In genomic region chr16:27401768-27402568, GRCh38 we compare ENCODE assay signal across 8 cellular contexts. TPM values are rescaled to one million over a fixed set of nuclear protein-coding genes. Genes with fewer than 3 reads are reported as not detected.
DNase-seq lines count a peak whose midpoint lies in the region; ATAC-seq and TF ChIP-seq lines count a peak whose summit lies in the region.

Gene IL21R (plus strand): TSS chr16:27402174. CDS start chr16:27430072, 27,898 bp downstream.

- H3K4me3 ChIP-seq in BJ (ENCODE audit: low read depth, low read length) = no peak within 1 kb of the TSS

- DNase-seq in BJ (ENCODE audit: low read depth) (peak; percentile 26), SKM-1 (lab: John Stamatoyannopoulos, UW; ENCODE audit: unreplicated experiment) (peak; percentile 68), kidney glomerular epithelial cell (lab: John Stamatoyannopoulos, UW) (peak; percentile 33), DMS114 treated with DMSO at 0.1 percent for 48 hours (lab: John Stamatoyannopoulos, UW; ENCODE audit: unreplicated experiment) (no peak)
- peak; percentile 83 for DNase-seq in activated naive CD4-positive, alpha-beta T cell treated with Interleukin-2 at 50 U/mL for 16 hours
- DNase-seq in stimulated activated CD8-positive, alpha-beta memory T cell treated with anti-CD3 and anti-CD28 coated beads, Interleukin-15, amount 100 ng/mL, for 4 hours (ENCODE audit: low read depth in 2 of 2) = peak; percentile 83 to 84

- CTCF ChIA-PET in BJ (lab: Yijun Ruan, JAX) = interaction anchor here (1.0 kb wide), 1 partner anchor 259 kb away, joined by 3 read pairs; no protein-coding TSS in a partner anchor

- ATAC-seq in GM19328 (IDR thresholded peaks at IDR 0.05; ENCODE audit: unreplicated experiment) = peak; percentile 61
- peak; percentile 45 for ATAC-seq in HG03378 (IDR thresholded peaks at IDR 0.05; ENCODE audit: unreplicated experiment)

- POLR2A ChIA-PET in BJ (lab: Charles Lee) = interaction anchor here (0.5 to 0.6 kb wide), 2 partner anchors 62 to 1217 kb away, joined by 4 to 10 read pairs; no protein-coding TSS in a partner anchor

- no peaks in the 10 kb centered on the region for H3K36me3 ChIP-seq in BJ (ENCODE audit: control insufficient read depth, insufficient read depth, low read length)

- no peak for TF ChIP-seq CTCF in BJ (IDR thresholded peaks at IDR 0.05; ENCODE audit: insufficient read depth, low read depth, low read length)

- no peaks in the 10 kb centered on the region for H3K27me3 ChIP-seq in BJ (ENCODE audit: control insufficient read depth, insufficient read depth, low read length)

RNA-seq across cellular contexts. Expression of gene IL21R, which starts in this region (rescaled TPM):
- polyA plus RNA-seq in BJ (2011; rRNA removed) = 0.33 and 0.58 TPM in 2 replicates
- 0.57 and 0.76 TPM in 2 replicates for polyA minus RNA-seq in BJ (2011; rRNA and poly(A)+ RNA removed)

Comparison
In these comparisons a context has a peak if more than half of its experiments do, and no peak if none do; other contexts are left out.
1. Peak in DNase-seq in BJ; RNA of the gene not detected or under 1 TPM.